In genomic region chr9:38376266-38376665, GRCh38 we compare ENCODE assay signal across 18 cellular contexts. TPM values are rescaled to one million over a fixed set of nuclear protein-coding genes. Genes with fewer than 3 reads are reported as not detected.
"Had no signal": no experiment of that assay in that cellular context is flagged by ENCODE, and none has a peak within 500 bp of the region (broad histone marks: within the 10 kb centered on the region; RNA-seq: fewer than 3 reads in every experiment).

No MANE protein-coding gene starts in this region.

- H3K4me1 Mint-ChIP-seq: central memory CD8-positive, alpha-beta T cell had no signal

- H3K27me3 ChIP-seq: body of pancreas, vagina had no signal

- H3K27me3 Mint-ChIP-seq: activated naive CD8-positive, alpha-beta T cell had no signal

- H3K4me2 ChIP-seq: SK-N-SH had no signal

- H3K9ac ChIP-seq: SK-N-SH had no signal

- H3K4me3 Mint-ChIP-seq: activated naive CD8-positive, alpha-beta T cell; activated T-helper 1 cell treated with anti-CD3 and anti-CD28 coated beads, Interleukin-12 subunit alpha, Interleukin-12 subunit beta, Interleukin-2, Interleukin-4 antibody, amounts not matched to agents 30 ng/mL and 10 ng/mL and 1 ng/mL, durations not matched to agents 14 hours and 24 hours and 36 hours; central memory CD8-positive, alpha-beta T cell; mesothelial cell of epicardium; T-helper 2 cell treated with Interferon-gamma antibody and Interleukin-4, amounts not matched to agents 5 μg/mL and 100 μg/mL, for 36 hours had no signal

- H3K9me2 ChIP-seq: SK-N-SH had no signal

- H3K9me3 Mint-ChIP-seq: activated T-helper 1 cell treated with anti-CD3 and anti-CD28 coated beads, Interleukin-12 subunit alpha, Interleukin-12 subunit beta, Interleukin-2, Interleukin-4 antibody, amounts not matched to agents 30 ng/mL and 10 ng/mL and 1 ng/mL, durations not matched to agents 14 hours and 24 hours and 36 hours; central memory CD8-positive, alpha-beta T cell; mesothelial cell of epicardium; T-helper 2 cell treated with Interferon-gamma antibody and Interleukin-4, amounts not matched to agents 5 μg/mL and 100 μg/mL, for 36 hours had no signal

- DNase-seq: activated CD4-positive, alpha-beta T cell treated with anti-CD3 and anti-CD28 coated beads, Interleukin-2, amount 50 U/mL, for 4 hours; body of pancreas; cortex of kidney; left colon; retina; SK-N-SH; stimulated activated naive CD4-positive, alpha-beta T cell; substantia nigra; trophoblast cell had no signal

- H3K27ac Mint-ChIP-seq: activated naive CD8-positive, alpha-beta T cell; activated T-helper 1 cell treated with anti-CD3 and anti-CD28 coated beads, Interleukin-12 subunit alpha, Interleukin-12 subunit beta, Interleukin-2, Interleukin-4 antibody, amounts not matched to agents 30 ng/mL and 10 ng/mL and 1 ng/mL, durations not matched to agents 14 hours and 24 hours and 36 hours; mesothelial cell of epicardium; T-helper 2 cell treated with Interferon-gamma antibody and Interleukin-4, amounts not matched to agents 5 μg/mL and 100 μg/mL, for 36 hours had no signal

- H3K9me3 ChIP-seq: body of pancreas, SK-N-SH, vagina had no signal

- H3K36me3 ChIP-seq: vagina had no signal

- FAIRE-seq: TTC549 had no signal

- ATAC-seq: body of pancreas, left colon had no signal

- H3K4me3 ChIP-seq: body of pancreas, lung, vagina had no signal

- H3K27ac ChIP-seq: body of pancreas, vagina had no signal

- H3K36me3 Mint-ChIP-seq: activated naive CD8-positive, alpha-beta T cell; mesothelial cell of epicardium had no signal

RNA-seq across cellular contexts. Expression of gene IGFBPL1, which starts 48.0 kb away (rescaled TPM):
- total RNA-seq: activated CD8-positive, alpha-beta memory T cell treated with anti-CD3 and anti-CD28 coated beads for 36 hours; activated T-helper 1 cell treated with anti-CD3 and anti-CD28 coated beads, Interleukin-12 subunit alpha, Interleukin-12 subunit beta, Interleukin-2, Interleukin-4 antibody, amounts not matched to agents 30 ng/mL and 10 ng/mL and 1 ng/mL, durations not matched to agents 14 hours and 24 hours and 36 hours; vagina had no signal
